ENCODE assay signal across 25 cellular contexts in the genomic region with DNA sequence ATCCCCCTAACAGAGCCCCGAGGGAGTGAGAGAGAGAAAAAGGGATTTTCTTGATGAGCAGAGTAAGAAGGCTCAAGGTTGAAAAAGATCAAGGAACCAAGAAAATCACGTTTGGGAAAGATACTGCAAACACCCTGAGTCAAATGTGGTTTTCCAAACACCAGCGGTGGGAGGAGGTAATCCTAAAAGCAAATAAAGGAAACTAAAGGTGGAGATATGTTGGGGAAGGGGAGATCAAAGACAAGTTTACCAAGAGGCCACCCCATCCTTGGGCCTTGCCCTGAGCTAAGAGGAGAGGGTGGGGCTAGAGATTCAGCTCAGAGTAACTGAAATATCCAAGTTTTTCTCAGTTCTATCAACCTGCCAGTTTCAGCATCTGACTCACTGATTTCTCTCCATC.
DNase-seq lines count a peak whose midpoint lies in the region; ATAC-seq, FAIRE-seq and TF ChIP-seq lines count a peak whose summit lies in the region.
"Had no signal": no experiment of that assay in that cellular context is flagged by ENCODE, and none has a peak within 500 bp of the region (broad histone marks: within the 10 kb centered on the region; RNA-seq: fewer than 3 reads in every experiment).

No MANE protein-coding gene starts in this region.

- peak overlapping the region; percentile 8; the same call in 1 of the 2 replicates for H3K4me2 ChIP-seq in HepG2 (ENCODE audit: low read depth, low read length)
- no peak overlapping the region for H3K4me2 ChIP-seq in osteoblast (ENCODE audit: insufficient read depth, low read length)
- no peak overlapping the region for H3K4me2 ChIP-seq in hepatocyte
- H3K4me2 ChIP-seq: BLaER1 had no signal

- ATAC-seq in HepG2 (peak; percentile 68), right lobe of liver (no peak)
- ATAC-seq: GM12878 had no signal

- H3K9me3 ChIP-seq in HepG2 (ENCODE audit: low read length): no peaks in the 10 kb centered on the region
- H3K9me3 ChIP-seq in right lobe of liver: no peaks in the 10 kb centered on the region
- no peaks in the 10 kb centered on the region for H3K9me3 ChIP-seq in osteoblast (ENCODE audit: low read depth, low read length)
- H3K9me3 ChIP-seq in hepatocyte (ENCODE audit: low read depth): no peaks in the 10 kb centered on the region
- H3K9me3 ChIP-seq: BE2C, BLaER1 had no signal

- H4K20me1 ChIP-seq in HepG2 (ENCODE audit: insufficient read depth, low read length) (no peaks in the 10 kb centered on the region), osteoblast (ENCODE audit: insufficient read depth, low read length) (no peaks in the 10 kb centered on the region), hepatocyte (ENCODE audit: insufficient read depth, poor library complexity, severe bottlenecking) (no peaks in the 10 kb centered on the region)
- H4K20me1 ChIP-seq: BLaER1 had no signal

- TF ChIP-seq CTCF in HepG2 (CRISPR knock-in tag; IDR thresholded peaks at IDR 0.05) (no peak), right lobe of liver (IDR thresholded peaks at IDR 0.05) (no peak), osteoblast (IDR thresholded peaks at IDR 0.05; ENCODE audit: extremely low read depth, low read depth, low read length) (no peak), hepatocyte (IDR thresholded peaks at IDR 0.05; ENCODE audit: poor library complexity) (no peak)

- H3K9me2 ChIP-seq in hepatocyte (replicated peaks; ENCODE audit: insufficient read depth): no peaks in the 10 kb centered on the region

- no peak overlapping the region for H3K9ac ChIP-seq in HepG2 (ENCODE audit: insufficient read depth, low read depth, low read length)
- H3K9ac ChIP-seq: BLaER1 had no signal

- intact Hi-C loops in HepG2 (cut with micrococcal nuclease; ENCODE audit: unreplicated experiment): no loop called here
- intact Hi-C loops in right lobe of liver (cut with DNase I): no loop called here

- H2AFZ ChIP-seq in HepG2 (ENCODE audit: low read length) (no peak overlapping the region), osteoblast (ENCODE audit: low read length) (no peak overlapping the region), hepatocyte (no peak overlapping the region)

- in situ Hi-C loops in HepG2 (cut with HindIII; ENCODE audit: extremely low pct_ligation_motif_present, low pct_unique_long_range_greater_than_20kb): no loop called here

- peak; percentile 24 for DNase-seq in HepG2 (ENCODE audit: low spot score)
- DNase-seq in right lobe of liver: no peak
- DNase-seq in osteoblast (ENCODE audit: insufficient read length, low spot score, missing footprints): peak; percentile 69
- DNase-seq in iPS-NIHi11 (ENCODE audit: low spot score): no peak
- no peak for DNase-seq in hepatocyte (ENCODE audit: low spot score)
- DNase-seq: 8988T; ACHN; BE2C; C1 segment of cervical spinal cord; CD4-positive, alpha-beta memory T cell; CD4-positive, CD25-positive, alpha-beta regulatory T cell; CD8-positive, alpha-beta memory T cell; COR-L47; DMS 273 treated with DMSO at 0.1 percent for 48 hours; DMS153; DMS53; DMS79; DND-41; EL; GDM1 had no signal

- peak; percentile 63 for FAIRE-seq in HepG2 (lab: Jason Lieb, UNC)
- FAIRE-seq: A204.1, GM12878, GM12892, GM18507 had no signal

- CTCF ChIA-PET in HepG2 (lab: Yijun Ruan, JAX; ENCODE audit: low intra/inter-chr PET ratio, low total read pairs): no interaction called here

- H3K79me2 ChIP-seq in HepG2 (ENCODE audit: insufficient read depth, low read length) (no peaks in the 10 kb centered on the region), osteoblast (ENCODE audit: insufficient read depth, low read length) (no peaks in the 10 kb centered on the region), hepatocyte (no peaks in the 10 kb centered on the region)

- POLR2A ChIA-PET in HepG2 (lab: Yijun Ruan, JAX): no interaction called here

- H3K4me3 ChIP-seq in HepG2 (replicated peaks in 1 of 3; ENCODE audit: insufficient read depth in 1 of 3, low read depth in 2 of 3, low read length in 3 of 3) (no peak overlapping the region), right lobe of liver (no peak overlapping the region), osteoblast (ENCODE audit: insufficient read depth, low read length) (no peak overlapping the region), hepatocyte (no peak overlapping the region)
- H3K4me3 ChIP-seq: BLaER1, GM12878 had no signal

- no TSS peak for BruUV-seq in HepG2 (replicated peaks; lab: Mats Ljungman, UMichigan)

- H3K36me3 ChIP-seq in HepG2 (replicated peaks in 1 of 2; ENCODE audit: control insufficient read depth in 1 of 2, insufficient read depth in 2 of 2, low read length in 2 of 2) (no peaks in the 10 kb centered on the region), right lobe of liver (no peaks in the 10 kb centered on the region), osteoblast (ENCODE audit: insufficient read depth, low read length) (no peaks in the 10 kb centered on the region), hepatocyte (replicated peaks; ENCODE audit: insufficient read depth, low read depth) (no peaks in the 10 kb centered on the region)
- H3K36me3 ChIP-seq: BE2C, BLaER1 had no signal

- TF ChIP-seq EP300 in HepG2 (IDR thresholded peaks at IDR 0.05; ENCODE audit: low read depth in 2 of 2, low read length in 2 of 2): peak in 1 of 2 experiments; percentile 67; a peak in 1 of 4 replicates
- no peak for TF ChIP-seq EP300 in HepG2 (CRISPR knock-in tag; IDR thresholded peaks at IDR 0.05; ENCODE audit: borderline replicate concordance)

- H3K4me1 ChIP-seq in HepG2 (ENCODE audit: insufficient read depth, low read length) (peaks cover 28% of the 10 kb centered on the region), right lobe of liver (no peaks in the 10 kb centered on the region), osteoblast (ENCODE audit: insufficient read depth, low read length) (no peaks in the 10 kb centered on the region), hepatocyte (ENCODE audit: insufficient read depth) (no peaks in the 10 kb centered on the region)
- H3K4me1 ChIP-seq: BE2C, BLaER1 had no signal

- TF ChIP-seq POLR2A in HepG2 (IDR thresholded peaks at IDR 0.05; ENCODE audit: insufficient read depth in 1 of 2, low read depth in 2 of 2, low read length in 2 of 2): no peak
- TF ChIP-seq POLR2A in right lobe of liver (IDR thresholded peaks at IDR 0.05): no peak

- no peak for TF ChIP-seq RAD21 in HepG2 (CRISPR knock-in tag; IDR thresholded peaks at IDR 0.05)

- WGBS in HepG2 (ENCODE audit: low lambda C conversion rate): 1% methylated on average over 3 of the region's 3 CpGs
- 16% methylated on average over 3 of the region's 3 CpGs for WGBS in right lobe of liver (ENCODE audit: insufficient coverage, low coverage, low lambda C conversion rate, missing lambda C conversion rate)
- WGBS in hepatocyte (ENCODE audit: low lambda C conversion rate, missing lambda C conversion rate): 28% methylated on average over 3 of the region's 3 CpGs

- H3K27me3 ChIP-seq in HepG2 (ENCODE audit: control insufficient read depth in 1 of 2, insufficient read depth in 2 of 2, low read length in 2 of 2) (no peaks in the 10 kb centered on the region; a peak in 1 of 5 replicates), right lobe of liver (no peaks in the 10 kb centered on the region), osteoblast (ENCODE audit: insufficient read depth, low read length) (peaks cover 28% of the 10 kb centered on the region), hepatocyte (no peaks in the 10 kb centered on the region)
- H3K27me3 ChIP-seq: BE2C, BLaER1 had no signal

- H3K27ac ChIP-seq in HepG2 (ENCODE audit: extremely low read length, insufficient read depth, low read length) (no peak overlapping the region), right lobe of liver (no peak overlapping the region), osteoblast (ENCODE audit: low read depth, low read length) (no peak overlapping the region), hepatocyte (no peak overlapping the region)
- H3K27ac ChIP-seq: BLaER1 had no signal

TF ChIP-seq in HepG2, 621 proteins besides CTCF, POLR2A, EP300 and RAD21 (continues in another document):
- TF ChIP-seq ZNF720 (CRISPR knock-in tag; IDR thresholded peaks at IDR 0.05): no peak
- no peak for TF ChIP-seq ZNF556 (CRISPR knock-in tag; IDR thresholded peaks at IDR 0.05; ENCODE audit: borderline replicate concordance)
- TF ChIP-seq, protein P1, sequence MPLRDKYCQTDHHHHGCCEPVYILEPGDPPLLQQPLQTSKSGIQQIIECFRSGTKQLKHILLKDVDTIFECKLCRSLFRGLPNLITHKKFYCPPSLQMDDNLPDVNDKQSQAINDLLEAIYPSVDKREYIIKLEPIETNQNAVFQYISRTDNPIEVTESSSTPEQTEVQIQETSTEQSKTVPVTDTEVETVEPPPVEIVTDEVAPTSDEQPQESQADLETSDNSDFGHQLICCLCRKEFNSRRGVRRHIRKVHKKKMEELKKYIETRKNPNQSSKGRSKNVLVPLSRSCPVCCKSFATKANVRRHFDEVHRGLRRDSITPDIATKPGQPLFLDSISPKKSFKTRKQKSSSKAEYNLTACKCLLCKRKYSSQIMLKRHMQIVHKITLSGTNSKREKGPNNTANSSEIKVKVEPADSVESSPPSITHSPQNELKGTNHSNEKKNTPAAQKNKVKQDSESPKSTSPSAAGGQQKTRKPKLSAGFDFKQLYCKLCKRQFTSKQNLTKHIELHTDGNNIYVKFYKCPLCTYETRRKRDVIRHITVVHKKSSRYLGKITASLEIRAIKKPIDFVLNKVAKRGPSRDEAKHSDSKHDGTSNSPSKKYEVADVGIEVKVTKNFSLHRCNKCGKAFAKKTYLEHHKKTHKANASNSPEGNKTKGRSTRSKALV (CRISPR knock-in tag; IDR thresholded peaks at IDR 0.05): no peak
- no peak for TF ChIP-seq SNAI1 (CRISPR knock-in tag; IDR thresholded peaks at IDR 0.05; ENCODE audit: borderline replicate concordance)
- TF ChIP-seq, protein P2, sequence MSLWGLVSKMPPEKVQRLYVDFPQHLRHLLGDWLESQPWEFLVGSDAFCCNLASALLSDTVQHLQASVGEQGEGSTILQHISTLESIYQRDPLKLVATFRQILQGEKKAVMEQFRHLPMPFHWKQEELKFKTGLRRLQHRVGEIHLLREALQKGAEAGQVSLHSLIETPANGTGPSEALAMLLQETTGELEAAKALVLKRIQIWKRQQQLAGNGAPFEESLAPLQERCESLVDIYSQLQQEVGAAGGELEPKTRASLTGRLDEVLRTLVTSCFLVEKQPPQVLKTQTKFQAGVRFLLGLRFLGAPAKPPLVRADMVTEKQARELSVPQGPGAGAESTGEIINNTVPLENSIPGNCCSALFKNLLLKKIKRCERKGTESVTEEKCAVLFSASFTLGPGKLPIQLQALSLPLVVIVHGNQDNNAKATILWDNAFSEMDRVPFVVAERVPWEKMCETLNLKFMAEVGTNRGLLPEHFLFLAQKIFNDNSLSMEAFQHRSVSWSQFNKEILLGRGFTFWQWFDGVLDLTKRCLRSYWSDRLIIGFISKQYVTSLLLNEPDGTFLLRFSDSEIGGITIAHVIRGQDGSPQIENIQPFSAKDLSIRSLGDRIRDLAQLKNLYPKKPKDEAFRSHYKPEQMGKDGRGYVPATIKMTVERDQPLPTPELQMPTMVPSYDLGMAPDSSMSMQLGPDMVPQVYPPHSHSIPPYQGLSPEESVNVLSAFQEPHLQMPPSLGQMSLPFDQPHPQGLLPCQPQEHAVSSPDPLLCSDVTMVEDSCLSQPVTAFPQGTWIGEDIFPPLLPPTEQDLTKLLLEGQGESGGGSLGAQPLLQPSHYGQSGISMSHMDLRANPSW (CRISPR knock-in tag; IDR thresholded peaks at IDR 0.05; ENCODE audit: borderline replicate concordance): no peak
- no peak for TF ChIP-seq NFIB (CRISPR knock-in tag; IDR thresholded peaks at IDR 0.05; ENCODE audit: borderline replicate concordance)

Comparison
In these comparisons a context has a peak if more than half of its experiments do, and no peak if none do; other contexts are left out.
1. DNase-seq: peak in HepG2 (single experiment) and osteoblast (single experiment); none in right lobe of liver (0 of 3), iPS-NIHi11 (single experiment) and hepatocyte (single experiment).